8 cellular contexts compared by ENCODE assay signal in the genomic region with DNA sequence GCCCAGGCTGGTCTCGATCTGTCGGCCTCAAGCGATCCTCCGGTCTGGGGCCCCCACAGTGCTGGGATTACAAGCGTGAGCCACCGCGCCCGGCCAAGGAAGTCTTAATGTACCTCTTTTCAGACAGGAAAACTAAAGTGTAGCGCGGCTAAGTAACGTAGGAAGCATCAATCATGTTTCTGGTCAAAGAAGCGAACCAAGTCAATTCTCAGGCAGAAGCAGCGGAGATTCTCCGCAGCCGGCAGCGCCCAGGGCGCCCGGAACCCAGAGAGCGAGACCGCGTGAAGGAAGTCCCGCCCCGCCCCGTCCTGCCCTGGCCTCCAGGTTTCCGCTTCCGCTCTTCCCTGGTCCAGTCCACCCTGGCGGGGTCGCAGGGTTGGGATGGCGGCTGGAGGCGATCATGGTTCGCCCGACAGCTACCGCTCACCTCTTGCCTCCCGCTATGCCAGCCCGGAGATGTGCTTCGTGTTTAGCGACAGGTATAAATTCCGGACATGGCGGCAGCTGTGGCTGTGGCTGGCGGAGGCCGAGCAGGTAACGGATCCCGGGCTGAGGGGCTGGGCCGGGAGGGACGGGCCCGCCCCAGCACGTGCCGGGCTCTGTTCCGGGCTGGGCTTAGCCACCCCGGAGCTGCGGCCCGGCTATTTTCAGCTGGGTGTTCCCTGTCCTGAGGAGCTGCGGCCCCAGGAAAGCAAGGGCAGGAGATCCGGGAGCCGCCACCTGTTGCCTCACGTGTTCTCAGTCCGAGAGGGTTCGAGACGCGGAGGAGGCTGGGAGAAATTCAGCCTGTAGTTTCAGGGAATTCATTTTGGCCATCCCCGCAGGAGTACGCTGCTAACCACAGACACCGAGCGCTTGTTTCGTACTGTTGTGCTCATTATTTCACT. TPM values are rescaled to one million over a fixed set of nuclear protein-coding genes. Genes with fewer than 3 reads are reported as not detected.
A peak's percentile ranks its signal among the peaks of the same experiment; 100 is the strongest.
DNase-seq lines count a peak whose midpoint lies in the region; ATAC-seq, FAIRE-seq and TF ChIP-seq lines count a peak whose summit lies in the region.

A gene (plus strand): TSS at position 323 of the 887 bp plus-strand sequence. CDS start 59 bp downstream, at position 382.

- no peaks in the 10 kb centered on the region for H3K9me3 ChIP-seq in keratinocyte (ENCODE audit: control insufficient read depth, low read depth, low read length)

- H3K4me1 ChIP-seq in keratinocyte (ENCODE audit: control insufficient read depth, extremely low read depth, insufficient read depth, low read length) = peaks cover 14% of the 10 kb centered on the region

- H3K4me2 ChIP-seq in keratinocyte (ENCODE audit: control insufficient read depth, extremely low read depth, insufficient read depth, low read depth, low read length) = peak within 1 kb of the TSS; percentile 81

- H3K9ac ChIP-seq in keratinocyte (ENCODE audit: control insufficient read depth, extremely low read depth, insufficient read depth, low read length) = peak within 1 kb of the TSS; percentile 92

- H3K9me3 Mint-ChIP-seq in central memory CD8-positive, alpha-beta T cell = no peaks in the 10 kb centered on the region

- H3K36me3 ChIP-seq in keratinocyte (ENCODE audit: control insufficient read depth in 2 of 2, extremely low read depth in 1 of 2, insufficient read depth in 2 of 2, low read length in 2 of 2) = peaks cover 5 to 9% of the 10 kb centered on the region in 2 experiments

- no peaks in the 10 kb centered on the region for H3K27me3 Mint-ChIP-seq in central memory CD8-positive, alpha-beta T cell

- no peak for TF ChIP-seq CTCF in keratinocyte (optimal IDR thresholded peaks at IDR 0.05 in 1 of 3, IDR thresholded peaks at IDR 0.05 in 1 of 3, conservative IDR thresholded peaks at IDR 0.05 in 1 of 3; ENCODE audit: extremely low read depth in 1 of 3, insufficient read depth in 2 of 3, low read length in 3 of 3)

- DNase-seq in ACHN (peak; percentile 83), NCI-H226 (peak; percentile 67), keratinocyte (ENCODE audit: low read depth, low spot score) (no peak)
- DNase-seq in central memory CD8-positive, alpha-beta T cell (ENCODE audit: low spot score in 2 of 2) = peak; percentile 72 to 73
- DNase-seq in stimulated activated CD4-positive, alpha-beta T cell treated with anti-CD3 and anti-CD28 coated beads, Interleukin-12 subunit alpha, Interleukin-12 subunit beta, amount 100 ng/mL, for 48 hours (ENCODE audit: low read depth in 2 of 3, low spot score in 1 of 3) = peak; percentile 75 to 86 (median 84)

- peak within 1 kb of the TSS; percentile 90 for H3K27ac ChIP-seq in keratinocyte (ENCODE audit: control insufficient read depth, insufficient read depth, low read length)

- no peaks in the 10 kb centered on the region for H3K9me1 ChIP-seq in keratinocyte (ENCODE audit: control insufficient read depth, extremely low read depth, insufficient read depth, low read length)

- dilution Hi-C loops in keratinocyte (cut with MboI; ENCODE audit: extremely low pct_ligation_motif_present, low sequenced_read_pairs) = no loop called here

- H4K20me1 ChIP-seq in keratinocyte (ENCODE audit: control insufficient read depth, extremely low read depth, insufficient read depth, low read length) = no peaks in the 10 kb centered on the region

- in situ Hi-C loops in ACHN (cut with HindIII; ENCODE audit: low pct_ligation_motif_present, low pct_unique_long_range_greater_than_20kb, low sequenced_read_pairs) = no loop called here

- H3K4me1 Mint-ChIP-seq in central memory CD8-positive, alpha-beta T cell = peaks cover 34% of the 10 kb centered on the region

- H3K4me3 ChIP-seq in keratinocyte (ENCODE audit: control insufficient read depth in 2 of 3, extremely low read depth in 1 of 3, insufficient read depth in 2 of 3, low read depth in 1 of 3, low read length in 3 of 3) = peak within 1 kb of the TSS; percentile 76 to 88 (median 77)

- no peak for FAIRE-seq in keratinocyte (lab: Jason Lieb, UNC)

- peak within 1 kb of the TSS; percentile 96 for H3K27ac Mint-ChIP-seq in central memory CD8-positive, alpha-beta T cell (ENCODE audit: low read depth)

- ATAC-seq in GM18867 (IDR thresholded peaks at IDR 0.05; ENCODE audit: unreplicated experiment) (peak; percentile 81), HG03097 (IDR thresholded peaks at IDR 0.05; ENCODE audit: low FRiP score, unreplicated experiment) (peak; percentile 71)
- peak; percentile 92 for ATAC-seq in activated CD4-positive, CD25-positive, alpha-beta regulatory T cell treated with anti-CD3 and anti-CD28 coated beads, Interleukin-2, amount 50 U/mL, for 24 hours
- ATAC-seq in central memory CD8-positive, alpha-beta T cell (replicated peaks; ENCODE audit: extremely low read depth, poor library complexity, severe bottlenecking) = peak; percentile 83

- peaks cover 30% of the 10 kb centered on the region for H3K36me3 Mint-ChIP-seq in central memory CD8-positive, alpha-beta T cell (ENCODE audit: insufficient read depth)

- no peaks in the 10 kb centered on the region for H3K27me3 ChIP-seq in keratinocyte (ENCODE audit: control insufficient read depth, extremely low read depth, insufficient read depth, low read length)

- peak within 1 kb of the TSS; percentile 92 for H3K4me3 Mint-ChIP-seq in central memory CD8-positive, alpha-beta T cell

- peaks cover 32% of the 10 kb centered on the region for H3K79me2 ChIP-seq in keratinocyte (ENCODE audit: control insufficient read depth, insufficient read depth, low read length)

- peak within 1 kb of the TSS; percentile 98 for H2AFZ ChIP-seq in keratinocyte (ENCODE audit: control insufficient read depth, low read length)

RNA-seq across cellular contexts. Expression of the gene that starts here (rescaled TPM):
- polyA plus RNA-seq in keratinocyte = 68.2 to 96.9 TPM (median 96.1 TPM) in 3 replicates
- 29.9 TPM for polyA plus RNA-seq in keratinocyte (2011; ENCODE audit: low read depth)
- 65.5 and 77.7 TPM in 2 replicates for polyA plus RNA-seq in keratinocyte (2011; cell fraction: cytosol; rRNA removed)
- 58.7 and 74.5 TPM in 2 replicates for polyA plus RNA-seq in keratinocyte (2011; cell fraction: nucleus; rRNA removed)
- 23.3 and 70.0 TPM in 2 replicates for polyA plus RNA-seq in keratinocyte (2012; ENCODE audit: low replicate concordance)
- 57.7 to 123 TPM (median 84.1 TPM) in 3 replicates for polyA minus RNA-seq in keratinocyte
- 40.9 TPM for polyA minus RNA-seq in keratinocyte (2011; cell fraction: cytosol; rRNA and poly(A)+ RNA removed)
- 17.8 and 25.4 TPM in 2 replicates for polyA minus RNA-seq in keratinocyte (2011; cell fraction: nucleus; rRNA and poly(A)+ RNA removed)
